8 cellular contexts compared by ENCODE assay signal in genomic region chr6:158026054-158026900, GRCh38. TPM values are rescaled to one million over a fixed set of nuclear protein-coding genes. Genes with fewer than 3 reads are reported as not detected.
DNase-seq lines count a peak whose midpoint lies in the region; ATAC-seq and TF ChIP-seq lines count a peak whose summit lies in the region.

No MANE protein-coding gene starts in this region.

- H3K4me3 ChIP-seq in coronary artery (peak overlapping the region; percentile 59), mesendoderm (ENCODE audit: low read length) (no peak overlapping the region)

- no peaks in the 10 kb centered on the region for H3K27me3 ChIP-seq in mesendoderm (ENCODE audit: insufficient read depth, low read length, poor library complexity)

- H3K4me3 Mint-ChIP-seq in activated CD4-positive, alpha-beta T cell treated with anti-CD3 and anti-CD28 coated beads, Interleukin-2, amount 10 ng/mL, durations not matched to agents 7 days and 5 days, result peak overlapping the region; percentile 66

- DNase-seq in SIG-M5 treated with dmso at 0.1 percent for 504 hours (lab: John Stamatoyannopoulos, UW; ENCODE audit: unreplicated experiment) (peak; percentile 58), SIG-M5 (lab: John Stamatoyannopoulos, UW) (no peak), NCI-H345 (lab: John Stamatoyannopoulos, UW) (peak; percentile 94), coronary artery (ENCODE audit: low spot score) (peak; percentile 90), mesendoderm (peak; percentile 89)
- DNase-seq in activated CD4-positive, alpha-beta T cell treated with anti-CD3 and anti-CD28 coated beads, Interleukin-2, amount 10 ng/mL, durations not matched to agents 7 days and 5 days, result peak; percentile 81
- DNase-seq in stimulated activated CD8-positive, alpha-beta memory T cell treated with anti-CD3 and anti-CD28 coated beads, Interleukin-2, amount 100 ng/mL, for 48 hours (ENCODE audit: low read depth in 2 of 2), result peak; percentile 68 to 69

- ATAC-seq in HG03064 (IDR thresholded peaks at IDR 0.05; ENCODE audit: low read depth, unreplicated experiment), result peak; percentile 77

- H2BK120ac ChIP-seq in mesendoderm (ENCODE audit: low read depth, low read length), result no peak overlapping the region

- no peak overlapping the region for H3K18ac ChIP-seq in mesendoderm (ENCODE audit: low read length)

- POLR2A ChIA-PET in activated CD4-positive, alpha-beta T cell treated with anti-CD3 and anti-CD28 coated beads, Interleukin-2, amount 10 ng/mL, durations not matched to agents 7 days and 5 days (lab: Charles Lee), result interaction anchor here (0.6 to 0.8 kb wide), 3 partner anchors 14 to 83 kb away, joined by 3 to 5 read pairs (median 4); no protein-coding TSS in a partner anchor

- no peaks in the 10 kb centered on the region for H3K27me3 Mint-ChIP-seq in activated CD4-positive, alpha-beta T cell treated with anti-CD3 and anti-CD28 coated beads, Interleukin-2, amount 10 ng/mL, durations not matched to agents 7 days and 5 days

- no CpG with 5 or more reads among the region's 21 CpGs for WGBS in mesendoderm (ENCODE audit: extremely low coverage, insufficient coverage, low lambda C conversion rate)

- no peak overlapping the region for H3K9ac ChIP-seq in mesendoderm (ENCODE audit: low read length)

- no peak overlapping the region for H3K4ac ChIP-seq in mesendoderm (ENCODE audit: low read depth, low read length)

- H3K36me3 Mint-ChIP-seq in activated CD4-positive, alpha-beta T cell treated with anti-CD3 and anti-CD28 coated beads, Interleukin-2, amount 10 ng/mL, durations not matched to agents 7 days and 5 days (ENCODE audit: low read depth), result peaks cover 20% of the 10 kb centered on the region

- H3K27ac ChIP-seq in coronary artery (peak overlapping the region; percentile 64 to 92), mesendoderm (ENCODE audit: low read depth, low read length) (no peak overlapping the region)

- H3K23ac ChIP-seq in mesendoderm (ENCODE audit: low read length), result no peak overlapping the region

- H3K4me1 ChIP-seq in mesendoderm (ENCODE audit: control insufficient read depth, low read depth, low read length), result peaks cover 3% of the 10 kb centered on the region

- H3K79me2 ChIP-seq in mesendoderm (ENCODE audit: control insufficient read depth, insufficient read depth, low read length), result no peaks in the 10 kb centered on the region

- peaks cover 47% of the 10 kb centered on the region for H3K4me1 Mint-ChIP-seq in activated CD4-positive, alpha-beta T cell treated with anti-CD3 and anti-CD28 coated beads, Interleukin-2, amount 10 ng/mL, durations not matched to agents 7 days and 5 days

- H3K27ac Mint-ChIP-seq in activated CD4-positive, alpha-beta T cell treated with anti-CD3 and anti-CD28 coated beads, Interleukin-2, amount 10 ng/mL, durations not matched to agents 7 days and 5 days, result peak overlapping the region; percentile 96

- no peak overlapping the region for H2AK5ac ChIP-seq in mesendoderm (ENCODE audit: low read length)

- CTCF ChIA-PET in activated CD4-positive, alpha-beta T cell treated with anti-CD3 and anti-CD28 coated beads, Interleukin-2, amount 10 ng/mL, durations not matched to agents 7 days and 5 days (lab: Charles Lee), result interaction anchor here (0.5 to 2.1 kb wide), 42 partner anchors 8 to 625 kb away, joined by 3 to 43 read pairs (median 4); partner anchors contain the start of gene SYNJ2

- no peaks in the 10 kb centered on the region for H3K9me3 Mint-ChIP-seq in activated CD4-positive, alpha-beta T cell treated with anti-CD3 and anti-CD28 coated beads, Interleukin-2, amount 10 ng/mL, durations not matched to agents 7 days and 5 days

- H4K5ac ChIP-seq in mesendoderm (ENCODE audit: low read length), result no peak overlapping the region

- H4K8ac ChIP-seq in mesendoderm (ENCODE audit: low read depth, low read length), result no peak overlapping the region

- peak; percentile 37 for TF ChIP-seq CTCF in coronary artery (IDR thresholded peaks at IDR 0.05)

- no peaks in the 10 kb centered on the region for H3K79me1 ChIP-seq in mesendoderm (ENCODE audit: low read length)

- H2BK5ac ChIP-seq in mesendoderm (ENCODE audit: low read length), result no peak overlapping the region

- no peak overlapping the region for H2BK15ac ChIP-seq in mesendoderm (replicated peaks; ENCODE audit: low read depth)

- no peaks in the 10 kb centered on the region for H3K36me3 ChIP-seq in mesendoderm (ENCODE audit: control insufficient read depth, insufficient read depth, low read length)

- peak overlapping the region; percentile 18 for H3K56ac ChIP-seq in mesendoderm (ENCODE audit: low read length)

- no peak overlapping the region for H3K4me2 ChIP-seq in mesendoderm (ENCODE audit: low read length)

RNA-seq across cellular contexts. Expression of gene SYNJ2, which starts 44.6 kb away (rescaled TPM):
- total RNA-seq in activated CD4-positive, alpha-beta T cell treated with anti-CD3 and anti-CD28 coated beads, Interleukin-2, amount 10 ng/mL, durations not matched to agents 7 days and 5 days, result 10 to 100 TPM; 35.8 to 39.0 TPM
- polyA plus RNA-seq in mesendoderm (2013, experiment 1 of 2), result 11.5 TPM
- polyA plus RNA-seq in mesendoderm (2013, experiment 2 of 2), result 11.6 TPM
